In genomic region chrX:53281321-53281822, GRCh38 we compare ENCODE assay signal across 8 cellular contexts. TPM values are rescaled to one million over a fixed set of nuclear protein-coding genes. Genes with fewer than 3 reads are reported as not detected.
DNase-seq lines count a peak whose midpoint lies in the region; ATAC-seq, FAIRE-seq and TF ChIP-seq lines count a peak whose summit lies in the region.

IQSEC2 (minus strand) TSS chrX:53281584.

- peak within 1 kb of the TSS; percentile 75 for H4K91ac ChIP-seq in mesenchymal stem cell (ENCODE audit: low read length)

- H3K4ac ChIP-seq in mesenchymal stem cell (ENCODE audit: low read depth in 1 of 2, low read length in 2 of 2): peak within 1 kb of the TSS; percentile 49 to 51

- H3K4me1 ChIP-seq in endodermal cell (ENCODE audit: control insufficient read depth, insufficient read depth, low read length) (no peaks in the 10 kb centered on the region), mesenchymal stem cell (ENCODE audit: control insufficient read depth, insufficient read depth, low read depth, low read length) (peaks cover 22% of the 10 kb centered on the region), upper lobe of right lung (peaks cover 14% of the 10 kb centered on the region)

- TF ChIP-seq CTCF in endodermal cell (conservative IDR thresholded peaks at IDR 0.05): no peak
- no peak for TF ChIP-seq CTCF in upper lobe of right lung (IDR thresholded peaks at IDR 0.05)

- no peaks in the 10 kb centered on the region for H3K36me3 Mint-ChIP-seq in endodermal cell (ENCODE audit: low read depth)
- no peaks in the 10 kb centered on the region for H3K36me3 Mint-ChIP-seq in activated CD4-positive, alpha-beta T cell treated with anti-CD3 and anti-CD28 coated beads, Interleukin-2, amount 10 ng/mL, durations not matched to agents 7 days and 5 days (ENCODE audit: low read depth)

- H2AFZ ChIP-seq in mesenchymal stem cell (ENCODE audit: low read depth, low read length): peak within 1 kb of the TSS; percentile 14

- POLR2A ChIA-PET in activated CD4-positive, alpha-beta T cell treated with anti-CD3 and anti-CD28 coated beads, Interleukin-2, amount 10 ng/mL, durations not matched to agents 7 days and 5 days (lab: Charles Lee): no interaction called here

- no peaks in the 10 kb centered on the region for H3K79me1 ChIP-seq in mesenchymal stem cell (replicated peaks; ENCODE audit: low read length, poor library complexity, severe bottlenecking)

- H3K36me3 ChIP-seq in endodermal cell (ENCODE audit: control insufficient read depth, insufficient read depth, low read length): no peaks in the 10 kb centered on the region
- H3K36me3 ChIP-seq in mesenchymal stem cell (ENCODE audit: control insufficient read depth in 1 of 2, insufficient read depth in 2 of 2, low read depth in 1 of 2, low read length in 2 of 2): no peaks in the 10 kb centered on the region
- H3K36me3 ChIP-seq in upper lobe of right lung: no peaks in the 10 kb centered on the region

- intact Hi-C loops in upper lobe of right lung (cut with DNase I): no loop called here

- H3K23ac ChIP-seq in mesenchymal stem cell (ENCODE audit: low read length in 2 of 2): no peak within 1 kb of the TSS

- FAIRE-seq in RCC 7860 (lab: Jason Lieb, UNC): peak; percentile 81

- H3K27ac Mint-ChIP-seq in endodermal cell: peak within 1 kb of the TSS; percentile 6
- H3K27ac Mint-ChIP-seq in activated CD4-positive, alpha-beta T cell treated with anti-CD3 and anti-CD28 coated beads, Interleukin-2, amount 10 ng/mL, durations not matched to agents 7 days and 5 days: no peak within 1 kb of the TSS

- no peaks in the 10 kb centered on the region for H3K9me3 ChIP-seq in endodermal cell (ENCODE audit: control insufficient read depth, low read length)
- H3K9me3 ChIP-seq in mesenchymal stem cell (ENCODE audit: control insufficient read depth, low read length): no peaks in the 10 kb centered on the region
- H3K9me3 ChIP-seq in upper lobe of right lung: no peaks in the 10 kb centered on the region

- H2BK120ac ChIP-seq in mesenchymal stem cell (ENCODE audit: low read depth, low read length): no peak within 1 kb of the TSS

- CTCF ChIA-PET in activated CD4-positive, alpha-beta T cell treated with anti-CD3 and anti-CD28 coated beads, Interleukin-2, amount 10 ng/mL, durations not matched to agents 7 days and 5 days (lab: Charles Lee): no interaction called here

- no peaks in the 10 kb centered on the region for H3K27me3 ChIP-seq in endodermal cell (ENCODE audit: control insufficient read depth, insufficient read depth, low read length, poor library complexity, severe bottlenecking)
- H3K27me3 ChIP-seq in mesenchymal stem cell (ENCODE audit: control insufficient read depth in 1 of 2, insufficient read depth in 1 of 2, low read length in 2 of 2): peaks cover 0 to 40% of the 10 kb centered on the region in 2 experiments
- no peaks in the 10 kb centered on the region for H3K27me3 ChIP-seq in upper lobe of right lung

- peak within 1 kb of the TSS; percentile 74 for H4K8ac ChIP-seq in mesenchymal stem cell (ENCODE audit: low read length)

- no peaks in the 10 kb centered on the region for H3K27me3 Mint-ChIP-seq in endodermal cell (ENCODE audit: insufficient read depth)
- no peaks in the 10 kb centered on the region for H3K27me3 Mint-ChIP-seq in activated CD4-positive, alpha-beta T cell treated with anti-CD3 and anti-CD28 coated beads, Interleukin-2, amount 10 ng/mL, durations not matched to agents 7 days and 5 days

- peak within 1 kb of the TSS; percentile 20 for H3K4me3 Mint-ChIP-seq in endodermal cell
- H3K4me3 Mint-ChIP-seq in activated CD4-positive, alpha-beta T cell treated with anti-CD3 and anti-CD28 coated beads, Interleukin-2, amount 10 ng/mL, durations not matched to agents 7 days and 5 days: no peak within 1 kb of the TSS

- H2AK5ac ChIP-seq in mesenchymal stem cell (ENCODE audit: low read length, severe bottlenecking): peak within 1 kb of the TSS; percentile 77

- 10% methylated on average over 7 of the region's 9 CpGs; no CpG with 5 or more reads in 1 of the 2 experiments for WGBS in endodermal cell (ENCODE audit: insufficient coverage in 1 of 2, insufficient read length in 1 of 2), 2 experiments
- 0% methylated on average over 2 of the region's 9 CpGs for WGBS in mesenchymal stem cell

- peak within 1 kb of the TSS; percentile 8 for H2BK5ac ChIP-seq in mesenchymal stem cell (ENCODE audit: low read depth, low read length, poor library complexity, severe bottlenecking)

- H3K4me1 Mint-ChIP-seq in endodermal cell: peaks cover 7% of the 10 kb centered on the region
- peaks cover 17% of the 10 kb centered on the region for H3K4me1 Mint-ChIP-seq in activated CD4-positive, alpha-beta T cell treated with anti-CD3 and anti-CD28 coated beads, Interleukin-2, amount 10 ng/mL, durations not matched to agents 7 days and 5 days

- peak within 1 kb of the TSS; percentile 75 to 95 for H3K18ac ChIP-seq in mesenchymal stem cell (ENCODE audit: low read depth in 1 of 2, low read length in 2 of 2)

- H3K9ac ChIP-seq in endodermal cell (ENCODE audit: extremely low read depth, low read length, poor library complexity, severe bottlenecking): peak within 1 kb of the TSS; percentile 47
- H3K9ac ChIP-seq in mesenchymal stem cell (ENCODE audit: low read length): peak within 1 kb of the TSS; percentile 51

- H3K4me3 ChIP-seq in endodermal cell (ENCODE audit: low read length) (peak within 1 kb of the TSS; percentile 71), mesenchymal stem cell (ENCODE audit: insufficient read depth in 1 of 2, low read depth in 1 of 2, low read length in 2 of 2) (peak within 1 kb of the TSS; percentile 34 to 63), upper lobe of right lung (peak within 1 kb of the TSS; percentile 55)

- H3K27ac ChIP-seq in endodermal cell (ENCODE audit: low read depth, low read length): peak within 1 kb of the TSS; percentile 38
- H3K27ac ChIP-seq in mesenchymal stem cell (ENCODE audit: low read length, poor library complexity, severe bottlenecking): peak within 1 kb of the TSS; percentile 96
- peak within 1 kb of the TSS; percentile 78 for H3K27ac ChIP-seq in upper lobe of right lung

- DNase-seq in H4 (ENCODE audit: low spot score): peak; percentile 84
- peak; percentile 57 for DNase-seq in RCC 7860 (ENCODE audit: low spot score)
- peak; percentile 86 for DNase-seq in endodermal cell
- peak; percentile 82 for DNase-seq in mesenchymal stem cell
- DNase-seq in upper lobe of right lung: peak; percentile 91
- DNase-seq in activated CD4-positive, alpha-beta T cell treated with anti-CD3 and anti-CD28 coated beads, Interleukin-2, amount 10 ng/mL, durations not matched to agents 7 days and 5 days: no peak
- no peak for DNase-seq in stimulated activated CD8-positive, alpha-beta memory T cell treated with anti-CD3 and anti-CD28 coated beads, Interleukin-4, amount 100 ng/mL, for 48 hours

- ATAC-seq in upper lobe of right lung (peak; percentile 93), GM21717 (IDR thresholded peaks at IDR 0.05; ENCODE audit: unreplicated experiment) (no peak)

- H3K4me2 ChIP-seq in mesenchymal stem cell (ENCODE audit: low read length, poor library complexity, severe bottlenecking): peak within 1 kb of the TSS; percentile 80

- H3K14ac ChIP-seq in mesenchymal stem cell (ENCODE audit: low read length in 2 of 2): peak within 1 kb of the TSS in 1 of 2 experiments; percentile 76

- H2BK15ac ChIP-seq in mesenchymal stem cell (ENCODE audit: low read depth, poor library complexity, severe bottlenecking): peak within 1 kb of the TSS; percentile 48

- peak within 1 kb of the TSS; percentile 54 to 71 for H2BK12ac ChIP-seq in mesenchymal stem cell (ENCODE audit: low read length in 2 of 2)

- H3K9me3 Mint-ChIP-seq in endodermal cell: peaks cover 53% of the 10 kb centered on the region
- H3K9me3 Mint-ChIP-seq in activated CD4-positive, alpha-beta T cell treated with anti-CD3 and anti-CD28 coated beads, Interleukin-2, amount 10 ng/mL, durations not matched to agents 7 days and 5 days: no peaks in the 10 kb centered on the region

RNA-seq across cellular contexts. Expression of gene IQSEC2, which starts in this region (rescaled TPM):
- total RNA-seq in H4 (2014; rRNA removed; shearing (Covaris generic)): 9.3 and 11.9 TPM in 2 replicates
- total RNA-seq in endodermal cell (10 to 100 TPM; 14.7 to 18.2 TPM), upper lobe of right lung (17.3 TPM)
- 7.8 TPM for polyA plus RNA-seq in endodermal cell (2013, experiment 1 of 2)
- polyA plus RNA-seq in endodermal cell (2013, experiment 2 of 2): 8.6 TPM
- polyA plus RNA-seq in mesenchymal stem cell (2013, experiment 1 of 2): 22.4 TPM
- 21.2 TPM for polyA plus RNA-seq in mesenchymal stem cell (2013, experiment 2 of 2)
- under 1 TPM; 0.10 to 0.12 TPM for total RNA-seq in activated CD4-positive, alpha-beta T cell treated with anti-CD3 and anti-CD28 coated beads, Interleukin-2, amount 10 ng/mL, durations not matched to agents 7 days and 5 days

Comparison
In these comparisons a context has a peak if more than half of its experiments do, and no peak if none do; other contexts are left out.
1. DNase-seq: peak in H4 (single experiment), RCC 7860 (single experiment), endodermal cell (single experiment), mesenchymal stem cell (single experiment) and upper lobe of right lung (single experiment); none in activated CD4-positive, alpha-beta T cell treated with anti-CD3 and anti-CD28 coated beads, Interleukin-2, amount 10 ng/mL, durations not matched to agents 7 days and 5 days (single experiment) and stimulated activated CD8-positive, alpha-beta memory T cell treated with anti-CD3 and anti-CD28 coated beads, Interleukin-4, amount 100 ng/mL, for 48 hours (single experiment).
2. H3K27ac ChIP-seq: peak in every context shown above with its lines; median percentile 96 in mesenchymal stem cell; 78 in upper lobe of right lung; 38 in endodermal cell.
3. Peak in every context shown above with its lines, with median percentiles within 50 percentile points of each other: H3K4me3 ChIP-seq.